ENCODE assay signal across 1 cellular context in genomic region chr1:197285526-197286217, GRCh38.
TF ChIP-seq lines count a peak whose summit lies in the region.

No MANE protein-coding gene starts in this region.

TF ChIP-seq in H1, 55 proteins besides CTCF, POLR2A, EP300 and RAD21:
- TF ChIP-seq EGR1 (IDR thresholded peaks at IDR 0.05; ENCODE audit: borderline replicate concordance, low read depth, low read length): no peak
